In the genomic region with DNA sequence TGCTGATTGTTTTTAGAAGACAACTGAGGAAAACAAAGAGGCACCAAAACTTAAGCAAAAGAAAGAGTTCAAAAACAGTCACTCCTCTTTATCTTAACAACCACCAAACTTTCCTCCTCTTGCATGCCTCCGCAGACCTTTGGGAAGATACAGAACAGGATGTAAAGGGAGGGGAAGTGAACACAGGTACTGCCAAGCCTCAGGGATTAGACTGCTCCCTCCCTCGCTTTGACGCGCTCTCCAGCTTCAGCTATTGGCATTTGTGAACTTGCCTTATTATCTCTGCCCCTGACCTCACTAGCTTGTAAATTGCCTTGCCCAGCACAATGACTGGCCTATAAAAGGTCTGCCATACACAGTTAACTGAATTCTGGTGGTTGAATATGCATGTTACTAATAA, we compare ENCODE assay signal across 11 cellular contexts. TPM values are rescaled to one million over a fixed set of nuclear protein-coding genes. Genes with fewer than 3 reads are reported as not detected.
DNase-seq lines count a peak whose midpoint lies in the region; ATAC-seq and TF ChIP-seq lines count a peak whose summit lies in the region.
"Had no signal": no experiment of that assay in that cellular context is flagged by ENCODE, and none has a peak within 500 bp of the region (broad histone marks: within the 10 kb centered on the region; RNA-seq: fewer than 3 reads in every experiment).

No MANE protein-coding gene starts in this region.

- H3K4me1 ChIP-seq in mucosa of descending colon (ENCODE audit: low read depth) (peaks cover 19% of the 10 kb centered on the region), testis (peaks cover 56% of the 10 kb centered on the region)

- H3K36me3 ChIP-seq in mucosa of descending colon (ENCODE audit: low read depth) (no peaks in the 10 kb centered on the region), testis (ENCODE audit: low read depth, missing control alignments) (no peaks in the 10 kb centered on the region)
- H3K36me3 ChIP-seq: neutrophil had no signal

- no peak for TF ChIP-seq POLR2A in testis (IDR thresholded peaks at IDR 0.05)

- DNase-seq in NCI-H82 (lab: John Stamatoyannopoulos, UW) (peak; percentile 67), dorsolateral prefrontal cortex (no peak), mucosa of descending colon (no peak), testis (peak; percentile 54), GM19238 (ENCODE audit: insufficient read length, low spot score) (no peak), AG20443 (ENCODE audit: low spot score) (no peak), coronary artery (ENCODE audit: low spot score) (no peak)
- DNase-seq: activated CD4-positive, alpha-beta T cell treated with anti-CD3 and anti-CD28 coated beads, Interleukin-2, amount 50 U/mL, for 4 hours; activated effector memory CD4-positive, alpha-beta T cell treated with Interleukin-2 at 50 U/mL for 16 hours; stimulated activated CD4-positive, alpha-beta T cell treated with anti-CD3 and anti-CD28 coated beads, Interleukin-4, amount 100 ng/mL, for 1 hour had no signal

- intact Hi-C loops in dorsolateral prefrontal cortex (cut with DNase I): loop anchor here (1.0 to 10.0 kb wide), 4 partner anchors 142 to 298 kb away; no protein-coding TSS in a partner anchor
- intact Hi-C loops in mucosa of descending colon (cut with DNase I, micrococcal nuclease): loop anchor here (5.0 to 10.0 kb wide), 2 partner anchors 218 to 296 kb away; no protein-coding TSS in a partner anchor
- intact Hi-C loops in testis (cut with DNase I; ENCODE audit: low total_unique reads): loop anchor here (5.0 to 10.0 kb wide), 3 partner anchors 118 to 296 kb away; a partner anchor contains a TSS

- peak; percentile 7 for ATAC-seq in mucosa of descending colon

- WGBS in testis, 2 donors: 43 to 48% methylated on average over 4 of the region's 4 CpGs

- no peaks in the 10 kb centered on the region for H3K27me3 ChIP-seq in dorsolateral prefrontal cortex
- no peaks in the 10 kb centered on the region for H3K27me3 ChIP-seq in testis
- H3K27me3 ChIP-seq: neutrophil had no signal

- no peaks in the 10 kb centered on the region for H3K9me3 ChIP-seq in mucosa of descending colon
- no peaks in the 10 kb centered on the region for H3K9me3 ChIP-seq in testis
- H3K9me3 ChIP-seq: neutrophil had no signal

- TF ChIP-seq CTCF in dorsolateral prefrontal cortex (IDR thresholded peaks at IDR 0.05 in 54 of 56, conservative IDR thresholded peaks at IDR 0.05 in 2 of 56; ENCODE audit: low read depth in 1 of 56, partially characterized antibody in 56 of 56): no peak
- no peak for TF ChIP-seq CTCF in mucosa of descending colon (IDR thresholded peaks at IDR 0.05)
- TF ChIP-seq CTCF in testis (IDR thresholded peaks at IDR 0.05): no peak
- no peak for TF ChIP-seq CTCF in coronary artery (IDR thresholded peaks at IDR 0.05)

- peak overlapping the region in 2 of 59 donors; percentile 1 to 6 for H3K4me3 ChIP-seq in dorsolateral prefrontal cortex
- H3K4me3 ChIP-seq in mucosa of descending colon: no peak overlapping the region
- H3K4me3 ChIP-seq in testis: no peak overlapping the region
- no peak overlapping the region for H3K4me3 ChIP-seq in coronary artery

- H3K27ac ChIP-seq in dorsolateral prefrontal cortex: peak overlapping the region in 30 of 59 donors; percentile 11 to 87 (median 64)
- peak overlapping the region in 1 of 2 donors; percentile 14 for H3K27ac ChIP-seq in testis
- H3K27ac ChIP-seq in coronary artery: no peak overlapping the region
- H3K27ac ChIP-seq: neutrophil had no signal

RNA-seq across cellular contexts. Expression of a gene that starts 4.8 kb away (rescaled TPM):
- total RNA-seq in dorsolateral prefrontal cortex (100 to 1,000 TPM; 175 to 327 (median 230) TPM), mucosa of descending colon (100 to 1,000 TPM; 168 to 208 (median 187) TPM), testis (100 to 1,000 TPM; 134 to 159 TPM)
- polyA plus RNA-seq in testis (ENCODE audit: insufficient read depth, low read depth, low replicate concordance): 249 TPM

RNA-seq across cellular contexts. Expression of a gene that starts 37.1 kb away (rescaled TPM):
- total RNA-seq in dorsolateral prefrontal cortex: 100 to 1,000 TPM in 79 of 120 experiments, 10 to 100 TPM in 41; 56.7 to 268 (median 111) TPM
- 10 to 100 TPM; 48.8 to 86.3 (median 68.0) TPM for total RNA-seq in mucosa of descending colon
- total RNA-seq in testis: 100 to 1,000 TPM; 145 to 173 TPM
- polyA plus RNA-seq in testis (ENCODE audit: insufficient read depth, low read depth, low replicate concordance): 161 TPM

Comparison
In these comparisons a context has a peak if more than half of its experiments do, and no peak if none do; other contexts are left out.
1. DNase-seq: peak in NCI-H82 (single experiment) and testis (single experiment); none in dorsolateral prefrontal cortex (0 of 10), mucosa of descending colon (0 of 3), GM19238 (single experiment), AG20443 (single experiment) and coronary artery (single experiment).
2. H3K27ac ChIP-seq: peak in dorsolateral prefrontal cortex (30 of 59); none in coronary artery (0 of 2).